Comparison of ENCODE assay signal across 19 cellular contexts in genomic region chr21:43818685-43819084, GRCh38. TPM values are rescaled to one million over a fixed set of nuclear protein-coding genes. Genes with fewer than 3 reads are reported as not detected.
DNase-seq lines count a peak whose midpoint lies in the region; ATAC-seq and TF ChIP-seq lines count a peak whose summit lies in the region.
"Had no signal": no experiment of that assay in that cellular context is flagged by ENCODE, and none has a peak within 500 bp of the region (broad histone marks: within the 10 kb centered on the region; RNA-seq: fewer than 3 reads in every experiment).

No MANE protein-coding gene starts in this region.

- no peak overlapping the region for H3K27ac ChIP-seq in ascending aorta
- H3K27ac ChIP-seq in testis = no peak overlapping the region
- H3K27ac ChIP-seq: A549, BLaER1, pancreas, right lobe of liver had no signal

- H3K4me3 Mint-ChIP-seq in dendritic cell treated with granulocyte-macrophage colony-stimulating factor and Interleukin-4, amounts not matched to agents 40 ng/mL and 50 ng/mL, for 4 days = peak overlapping the region; percentile 41

- H3K27ac Mint-ChIP-seq in dendritic cell treated with granulocyte-macrophage colony-stimulating factor and Interleukin-4, amounts not matched to agents 40 ng/mL and 50 ng/mL, for 4 days = peak overlapping the region; percentile 87

- H3K4me1 Mint-ChIP-seq in dendritic cell treated with granulocyte-macrophage colony-stimulating factor and Interleukin-4, amounts not matched to agents 40 ng/mL and 50 ng/mL, for 4 days (ENCODE audit: low read depth) = peaks cover 77% of the 10 kb centered on the region

- intact Hi-C loops in Right ventricle myocardium superior (cut with DNase I) (no loop called here), cardiac septum (cut with DNase I) (no loop called here), ascending aorta (cut with DNase I) (no loop called here), testis (cut with DNase I; ENCODE audit: low total_unique reads) (no loop called here)
- intact Hi-C loops in dendritic cell treated with granulocyte-macrophage colony-stimulating factor and Interleukin-4, amounts not matched to agents 40 ng/mL and 50 ng/mL, for 4 days (cut with micrococcal nuclease) = no loop called here

- DNase-seq in Right ventricle myocardium superior (peak; percentile 6), cardiac septum (ENCODE audit: low spot score) (no peak), NOMO-1 treated with DMSO at 0.1 percent for 48 hours (lab: John Stamatoyannopoulos, UW; ENCODE audit: unreplicated experiment) (peak; percentile 89), ascending aorta (ENCODE audit: low spot score in 2 of 2) (no peak), testis (no peak), NK-92 (lab: John Stamatoyannopoulos, UW; ENCODE audit: unreplicated experiment) (no peak)
- DNase-seq: activated CD4-positive, alpha-beta T cell treated with anti-CD3 and anti-CD28 coated beads, Interleukin-2, amount 50 U/mL, for 4 hours; activated effector memory CD4-positive, alpha-beta T cell treated with anti-CD3 and anti-CD28 coated beads, Interleukin-2, amount 50 U/mL, for 16 hours; DMS 273 treated with DMSO at 0.1 percent for 48 hours; NCI-H1105; NCI-H2107; NCI-H510A treated with DMSO at 0.1 percent for 48 hours; T-helper 1 cell had no signal

- TF ChIP-seq CTCF in ascending aorta (IDR thresholded peaks at IDR 0.05) (no peak), testis (IDR thresholded peaks at IDR 0.05) (no peak)

- no peaks in the 10 kb centered on the region for H3K36me3 Mint-ChIP-seq in dendritic cell treated with granulocyte-macrophage colony-stimulating factor and Interleukin-4, amounts not matched to agents 40 ng/mL and 50 ng/mL, for 4 days (ENCODE audit: low read depth)

- H3K9me3 Mint-ChIP-seq in dendritic cell treated with granulocyte-macrophage colony-stimulating factor and Interleukin-4, amounts not matched to agents 40 ng/mL and 50 ng/mL, for 4 days = no peaks in the 10 kb centered on the region

- WGBS in testis, 2 donors = 85 to 88% methylated on average over 3 of the region's 3 CpGs

- ATAC-seq in Right ventricle myocardium superior (ENCODE audit: poor library complexity) = peak; percentile 50
- ATAC-seq in GM21367 (IDR thresholded peaks at IDR 0.05; ENCODE audit: unreplicated experiment) = no peak
- ATAC-seq: A549 had no signal

- H3K4me1 ChIP-seq in ascending aorta (no peaks in the 10 kb centered on the region), testis (no peaks in the 10 kb centered on the region)
- H3K4me1 ChIP-seq: A549, right lobe of liver had no signal

- peaks cover 7% of the 10 kb centered on the region for H3K27me3 Mint-ChIP-seq in dendritic cell treated with granulocyte-macrophage colony-stimulating factor and Interleukin-4, amounts not matched to agents 40 ng/mL and 50 ng/mL, for 4 days

- H3K27me3 ChIP-seq in ascending aorta = no peaks in the 10 kb centered on the region
- no peaks in the 10 kb centered on the region for H3K27me3 ChIP-seq in testis
- H3K27me3 ChIP-seq: BLaER1, pancreas, right lobe of liver had no signal

- H3K36me3 ChIP-seq in ascending aorta (no peaks in the 10 kb centered on the region), testis (ENCODE audit: low read depth, missing control alignments) (no peaks in the 10 kb centered on the region)
- H3K36me3 ChIP-seq: pancreas, right lobe of liver had no signal

- H3K9me3 ChIP-seq in ascending aorta = no peaks in the 10 kb centered on the region
- no peaks in the 10 kb centered on the region for H3K9me3 ChIP-seq in testis
- H3K9me3 ChIP-seq: A549, pancreas, right lobe of liver had no signal

- TF ChIP-seq POLR2A in testis (IDR thresholded peaks at IDR 0.05) = no peak

- H3K4me3 ChIP-seq in ascending aorta (no peak overlapping the region), testis (no peak overlapping the region)
- H3K4me3 ChIP-seq: A549, BLaER1, pancreas, right lobe of liver had no signal

RNA-seq across cellular contexts. Expression of gene RRP1, which starts 29.3 kb away (rescaled TPM):
- total RNA-seq in Right ventricle myocardium superior = 9.4 TPM
- 10.3 TPM for total RNA-seq in cardiac septum
- total RNA-seq in ascending aorta = 52.0 TPM
- total RNA-seq in testis = 10 to 100 TPM; 33.6 to 40.2 TPM
- polyA plus RNA-seq in testis (ENCODE audit: insufficient read depth, low read depth, low replicate concordance) = 21.1 TPM

RNA-seq across cellular contexts. Expression of gene CSTB, which starts 42.6 kb away (rescaled TPM):
- total RNA-seq in Right ventricle myocardium superior (36.1 TPM), cardiac septum (34.6 TPM), ascending aorta (8.7 TPM), testis (10 to 100 TPM; 23.9 to 31.0 TPM)
- 49.5 TPM for polyA plus RNA-seq in testis (ENCODE audit: insufficient read depth, low read depth, low replicate concordance)

RNA-seq across cellular contexts. Expression of gene AGPAT3, which starts 46.3 kb away (rescaled TPM):
- total RNA-seq in Right ventricle myocardium superior (96.3 TPM), cardiac septum (51.5 TPM), ascending aorta (65.9 TPM), testis (10 to 100 TPM; 64.5 to 77.5 TPM)
- 69.8 TPM for polyA plus RNA-seq in testis (ENCODE audit: insufficient read depth, low read depth, low replicate concordance)

Comparison
In these comparisons a context has a peak if more than half of its experiments do, and no peak if none do; other contexts are left out.
1. DNase-seq: peak in Right ventricle myocardium superior (single experiment) and NOMO-1 treated with DMSO at 0.1 percent for 48 hours (single experiment); none in cardiac septum (single experiment), ascending aorta (0 of 2), testis (single experiment) and NK-92 (single experiment).